ENCODE assay signal across 1 cellular context in the genomic region with DNA sequence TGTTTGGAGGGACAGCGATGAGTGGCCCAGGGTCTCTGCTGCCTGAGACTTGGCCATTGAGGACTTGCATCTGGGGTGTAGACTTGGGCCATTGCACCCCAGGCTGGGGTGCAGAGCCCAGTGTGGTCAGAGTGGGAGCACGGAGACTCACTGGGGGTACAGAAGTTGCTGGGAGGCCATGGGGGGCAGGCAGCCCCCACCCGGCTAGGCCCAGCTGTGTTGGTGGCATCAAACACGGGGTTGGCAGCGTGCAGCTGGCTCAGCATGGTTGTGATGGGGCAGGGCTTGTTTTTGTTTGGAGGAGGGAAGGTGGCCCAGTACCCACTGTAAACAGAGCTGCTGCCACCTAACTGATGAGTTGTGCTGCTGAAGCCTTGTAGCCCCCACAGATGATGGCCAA.
TF ChIP-seq lines count a peak whose summit lies in the region.

No MANE protein-coding gene starts in this region.

TF ChIP-seq in HepG2, 621 proteins besides CTCF, POLR2A, EP300 and RAD21:
- no peak for TF ChIP-seq CENPX (CRISPR knock-in tag; IDR thresholded peaks at IDR 0.05)
- TF ChIP-seq ZNF263 (CRISPR knock-in tag; IDR thresholded peaks at IDR 0.05) = peak; percentile 45; the same call in 1 of the 2 replicates
